12 cellular contexts compared by ENCODE assay signal in genomic region chr17:30351263-30351662, GRCh38. TPM values are rescaled to one million over a fixed set of nuclear protein-coding genes. Genes with fewer than 3 reads are reported as not detected.
"Had no signal": no experiment of that assay in that cellular context is flagged by ENCODE, and none has a peak within 500 bp of the region (broad histone marks: within the 10 kb centered on the region; RNA-seq: fewer than 3 reads in every experiment).

No MANE protein-coding gene starts in this region.

RNA-seq across cellular contexts. Expression of gene TMIGD1, which starts 17.4 kb away (rescaled TPM):
- total RNA-seq: activated CD4-positive, alpha-beta memory T cell treated with anti-CD3 and anti-CD28 coated beads for 36 hours; activated CD4-positive, alpha-beta T cell treated with anti-CD3 and anti-CD28 coated beads, Interleukin-2, amount 10 ng/mL, durations not matched to agents 7 days and 5 days; activated naive CD4-positive, alpha-beta T cell treated with anti-CD3 and anti-CD28 coated beads, Interleukin-2, amount 50 U/mL, for 72 hours; activated T-cell treated with anti-CD3 and anti-CD28 coated beads, Interleukin-2, amount 50 U/mL, for 4 hours; ascending aorta; body of pancreas; bronchial epithelial cell; chondrocyte; MCF 10A; PC-3; SK-MEL-5; T-cell had no signal
